Comparison of ENCODE assay signal across 8 cellular contexts in the genomic region with DNA sequence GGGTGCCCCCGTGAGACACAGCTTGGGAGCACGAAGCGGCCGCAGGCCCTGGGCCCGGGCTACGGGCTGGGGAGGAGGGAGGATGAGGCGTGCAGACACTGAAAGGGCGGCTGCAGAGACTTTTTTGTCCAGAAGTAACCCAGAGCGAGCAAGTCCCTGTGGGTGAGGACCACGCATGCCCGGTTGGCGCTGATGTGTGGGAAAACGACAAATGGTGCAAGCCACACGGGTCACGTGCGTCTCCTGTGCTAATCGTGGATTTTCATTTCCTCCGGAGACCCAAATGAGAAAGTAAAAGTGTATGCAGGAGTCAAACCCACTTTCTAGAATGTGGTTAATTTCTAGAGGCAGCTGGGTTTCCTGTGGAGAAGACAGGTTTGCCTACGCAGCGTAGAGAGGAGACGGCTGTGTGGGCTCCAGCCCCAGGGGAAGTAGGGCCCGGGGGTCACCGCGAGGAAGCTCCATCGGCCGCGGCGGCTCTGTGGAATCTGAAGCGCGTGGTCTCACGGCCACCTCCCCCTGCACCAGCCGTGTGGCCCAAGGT. TPM values are rescaled to one million over a fixed set of nuclear protein-coding genes. Genes with fewer than 3 reads are reported as not detected.
DNase-seq lines count a peak whose midpoint lies in the region; ATAC-seq and TF ChIP-seq lines count a peak whose summit lies in the region.

No MANE protein-coding gene starts in this region.

- H3K4me1 Mint-ChIP-seq in activated T-helper 1 cell treated with anti-CD3 and anti-CD28 coated beads, Interleukin-12 subunit alpha, Interleukin-12 subunit beta, Interleukin-2, Interleukin-4 antibody, amounts not matched to agents 30 ng/mL and 10 ng/mL and 1 ng/mL, durations not matched to agents 14 hours and 24 hours and 36 hours (ENCODE audit: low read depth): peaks cover 9% of the 10 kb centered on the region

- H3K4me3 Mint-ChIP-seq in activated T-helper 1 cell treated with anti-CD3 and anti-CD28 coated beads, Interleukin-12 subunit alpha, Interleukin-12 subunit beta, Interleukin-2, Interleukin-4 antibody, amounts not matched to agents 30 ng/mL and 10 ng/mL and 1 ng/mL, durations not matched to agents 14 hours and 24 hours and 36 hours: peak overlapping the region; percentile 37

- H3K4me3 ChIP-seq in neutrophil (ENCODE audit: low read depth in 1 of 2, low read length in 1 of 2) (peak overlapping the region; percentile 53 to 60), SJCRH30 (no peak overlapping the region)

- no peak overlapping the region for H3K27ac Mint-ChIP-seq in activated T-helper 1 cell treated with anti-CD3 and anti-CD28 coated beads, Interleukin-12 subunit alpha, Interleukin-12 subunit beta, Interleukin-2, Interleukin-4 antibody, amounts not matched to agents 30 ng/mL and 10 ng/mL and 1 ng/mL, durations not matched to agents 14 hours and 24 hours and 36 hours

- peaks cover 50% of the 10 kb centered on the region for H3K27me3 Mint-ChIP-seq in activated T-helper 1 cell treated with anti-CD3 and anti-CD28 coated beads, Interleukin-12 subunit alpha, Interleukin-12 subunit beta, Interleukin-2, Interleukin-4 antibody, amounts not matched to agents 30 ng/mL and 10 ng/mL and 1 ng/mL, durations not matched to agents 14 hours and 24 hours and 36 hours (ENCODE audit: insufficient read depth)

- H3K4me1 ChIP-seq in neutrophil (ENCODE audit: control insufficient read depth in 1 of 2, insufficient read depth in 1 of 2, low read depth in 1 of 2, low read length in 1 of 2) (peaks cover 8 to 10% of the 10 kb centered on the region in 2 experiments), SJCRH30 (peaks cover 31% of the 10 kb centered on the region)

- peak; percentile 96 for ATAC-seq in GM21381 (IDR thresholded peaks at IDR 0.05; ENCODE audit: unreplicated experiment)

- in situ Hi-C loops in KBM-7 (cut with MboI; ENCODE audit: low pct_unique_long_range_greater_than_20kb, low sequenced_read_pairs): no loop called here

- no peak for TF ChIP-seq CTCF in neutrophil (IDR thresholded peaks at IDR 0.05)

- H3K9me3 ChIP-seq in neutrophil (no peaks in the 10 kb centered on the region), SJCRH30 (replicated peaks) (no peaks in the 10 kb centered on the region)

- H3K36me3 ChIP-seq in neutrophil: no peaks in the 10 kb centered on the region
- no peaks in the 10 kb centered on the region for H3K36me3 ChIP-seq in SJCRH30

- H3K36me3 Mint-ChIP-seq in activated T-helper 1 cell treated with anti-CD3 and anti-CD28 coated beads, Interleukin-12 subunit alpha, Interleukin-12 subunit beta, Interleukin-2, Interleukin-4 antibody, amounts not matched to agents 30 ng/mL and 10 ng/mL and 1 ng/mL, durations not matched to agents 14 hours and 24 hours and 36 hours (ENCODE audit: low read depth): no peaks in the 10 kb centered on the region

- intact Hi-C loops in activated T-helper 1 cell treated with anti-CD3 and anti-CD28 coated beads, Interleukin-12 subunit alpha, Interleukin-12 subunit beta, Interleukin-2, Interleukin-4 antibody, amounts not matched to agents 30 ng/mL and 10 ng/mL and 1 ng/mL, durations not matched to agents 14 hours and 24 hours and 36 hours (cut with micrococcal nuclease): loop anchor here (2.0 to 10.0 kb wide), 3 partner anchors 15 to 127 kb away; partner anchors contain the start of gene FAM120B

- no peak overlapping the region for H3K27ac ChIP-seq in neutrophil
- H3K27ac ChIP-seq in SJCRH30: no peak overlapping the region

- H3K27me3 ChIP-seq in neutrophil (peaks cover 36% of the 10 kb centered on the region), SJCRH30 (no peaks in the 10 kb centered on the region)

- H3K9me3 Mint-ChIP-seq in activated T-helper 1 cell treated with anti-CD3 and anti-CD28 coated beads, Interleukin-12 subunit alpha, Interleukin-12 subunit beta, Interleukin-2, Interleukin-4 antibody, amounts not matched to agents 30 ng/mL and 10 ng/mL and 1 ng/mL, durations not matched to agents 14 hours and 24 hours and 36 hours: no peaks in the 10 kb centered on the region

- DNase-seq in CD1c-positive myeloid dendritic cell (ENCODE audit: extremely low spot score): peak; percentile 88
- peak; percentile 75 for DNase-seq in KBM-7
- DNase-seq in activated T-helper 1 cell treated with anti-CD3 and anti-CD28 coated beads, Interleukin-12 subunit alpha, Interleukin-12 subunit beta, Interleukin-2, Interleukin-4 antibody, amounts not matched to agents 30 ng/mL and 10 ng/mL and 1 ng/mL, durations not matched to agents 14 hours and 24 hours and 36 hours (ENCODE audit: low spot score): peak; percentile 51
- no peak for DNase-seq in EL
- DNase-seq in NCI-H2081 treated with DMSO at 0.1 percent for 48 hours (lab: John Stamatoyannopoulos, UW): no peak
- no peak for DNase-seq in SJCRH30

RNA-seq across cellular contexts. Expression of gene DLL1, which starts 19.0 kb away (rescaled TPM):
- not detected in 2 replicates for total RNA-seq in activated T-helper 1 cell treated with anti-CD3 and anti-CD28 coated beads, Interleukin-12 subunit alpha, Interleukin-12 subunit beta, Interleukin-2, Interleukin-4 antibody, amounts not matched to agents 30 ng/mL and 10 ng/mL and 1 ng/mL, durations not matched to agents 14 hours and 24 hours and 36 hours
- total RNA-seq in SJCRH30 (2014; rRNA removed; shearing (Covaris generic)): 12.6 and 13.6 TPM in 2 replicates

RNA-seq across cellular contexts. Expression of gene FAM120B, which starts 34.7 kb away (rescaled TPM):
- total RNA-seq in activated T-helper 1 cell treated with anti-CD3 and anti-CD28 coated beads, Interleukin-12 subunit alpha, Interleukin-12 subunit beta, Interleukin-2, Interleukin-4 antibody, amounts not matched to agents 30 ng/mL and 10 ng/mL and 1 ng/mL, durations not matched to agents 14 hours and 24 hours and 36 hours: 18.4 TPM in 2 replicates
- total RNA-seq in SJCRH30 (2014; rRNA removed; shearing (Covaris generic)): 19.6 and 21.4 TPM in 2 replicates

Comparison
In these comparisons a context has a peak if more than half of its experiments do, and no peak if none do; other contexts are left out.
1. DNase-seq: peak in CD1c-positive myeloid dendritic cell (single experiment), KBM-7 (single experiment) and activated T-helper 1 cell treated with anti-CD3 and anti-CD28 coated beads, Interleukin-12 subunit alpha, Interleukin-12 subunit beta, Interleukin-2, Interleukin-4 antibody, amounts not matched to agents 30 ng/mL and 10 ng/mL and 1 ng/mL, durations not matched to agents 14 hours and 24 hours and 36 hours (single experiment); none in EL (single experiment), NCI-H2081 treated with DMSO at 0.1 percent for 48 hours (single experiment) and SJCRH30 (0 of 2).
2. RNA of gene DLL1, which starts 19.0 kb away (total RNA-seq): 12.6 to 13.6 TPM in SJCRH30; not detected in activated T-helper 1 cell treated with anti-CD3 and anti-CD28 coated beads, Interleukin-12 subunit alpha, Interleukin-12 subunit beta, Interleukin-2, Interleukin-4 antibody, amounts not matched to agents 30 ng/mL and 10 ng/mL and 1 ng/mL, durations not matched to agents 14 hours and 24 hours and 36 hours; every median in the first group is over 10 times any median in the second.